Comparison of ENCODE assay signal across 8 cellular contexts in the genomic region with DNA sequence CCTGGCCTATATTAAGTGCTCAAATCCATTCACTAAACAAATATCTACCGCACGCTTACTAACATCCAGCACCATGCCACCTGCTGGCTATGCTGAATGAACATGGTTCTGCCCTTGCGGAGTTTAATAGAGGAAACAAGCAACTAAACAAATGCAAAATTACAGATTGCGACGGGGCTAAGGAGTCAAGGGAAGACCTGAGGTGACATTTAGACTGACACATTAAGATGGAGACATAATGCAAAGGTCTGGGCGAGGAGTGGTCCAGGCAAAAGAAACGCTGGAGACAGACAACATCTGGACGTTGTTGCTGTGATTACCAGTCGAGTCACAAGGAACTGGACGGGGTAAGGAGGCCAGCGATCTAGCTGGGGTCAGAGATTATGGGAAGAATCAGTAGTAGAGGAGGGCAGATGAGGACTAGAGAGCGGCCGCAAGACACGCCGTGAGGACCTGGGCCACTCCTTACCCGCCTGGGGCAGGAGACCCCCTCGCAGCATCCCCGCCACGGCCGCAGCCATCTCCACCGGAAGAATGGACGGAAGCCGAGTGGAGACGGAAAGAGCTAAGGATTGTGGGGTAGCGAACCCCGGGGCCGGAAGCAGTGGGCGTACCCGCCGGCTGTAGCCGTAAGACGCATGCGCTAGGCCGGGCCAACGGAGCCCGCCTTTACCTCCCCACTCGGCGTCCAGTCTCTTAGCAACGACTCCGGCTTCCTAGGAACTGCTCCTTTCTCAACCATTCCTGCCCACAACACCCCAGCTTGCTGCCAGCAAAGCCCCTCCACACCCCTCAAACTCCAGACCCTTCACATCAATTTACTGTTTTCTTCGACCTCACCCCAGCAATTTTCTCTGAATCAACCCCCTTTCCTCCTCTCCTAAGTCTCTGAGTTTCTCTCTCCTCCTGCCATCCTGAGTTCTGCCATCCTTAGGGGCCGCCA. TPM values are rescaled to one million over a fixed set of nuclear protein-coding genes. Genes with fewer than 3 reads are reported as not detected.
DNase-seq lines count a peak whose midpoint lies in the region; ATAC-seq, FAIRE-seq and TF ChIP-seq lines count a peak whose summit lies in the region.

A gene with protein sequence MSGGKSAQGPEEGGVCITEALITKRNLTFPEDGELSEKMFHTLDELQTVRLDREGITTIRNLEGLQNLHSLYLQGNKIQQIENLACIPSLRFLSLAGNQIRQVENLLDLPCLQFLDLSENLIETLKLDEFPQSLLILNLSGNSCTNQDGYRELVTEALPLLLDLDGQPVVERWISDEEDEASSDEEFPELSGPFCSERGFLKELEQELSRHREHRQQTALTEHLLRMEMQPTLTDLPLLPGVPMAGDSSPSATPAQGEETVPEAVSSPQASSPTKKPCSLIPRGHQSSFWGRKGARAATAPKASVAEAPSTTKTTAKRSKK (plus strand): TSS at position 680 of the 943 bp plus-strand sequence. CDS start 320 bp downstream, outside the sequence.
A gene (minus strand): TSS at position 551 of the 943 bp plus-strand sequence. CDS start 30 bp downstream, at position 521.

- intact Hi-C loops in activated T-helper 1 cell treated with anti-CD3 and anti-CD28 coated beads, Interleukin-12 subunit alpha, Interleukin-12 subunit beta, Interleukin-2, Interleukin-4 antibody, amounts not matched to agents 30 ng/mL and 10 ng/mL and 1 ng/mL, durations not matched to agents 14 hours and 24 hours and 36 hours (cut with micrococcal nuclease) = loop anchor here (1.0 to 2.0 kb wide), 6 partner anchors 10 to 183 kb away; a partner anchor contains a TSS

- H3K36me3 Mint-ChIP-seq in activated T-helper 1 cell treated with anti-CD3 and anti-CD28 coated beads, Interleukin-12 subunit alpha, Interleukin-12 subunit beta, Interleukin-2, Interleukin-4 antibody, amounts not matched to agents 30 ng/mL and 10 ng/mL and 1 ng/mL, durations not matched to agents 14 hours and 24 hours and 36 hours (ENCODE audit: low read depth) = peaks cover 19% of the 10 kb centered on the region
- H3K36me3 Mint-ChIP-seq in naive thymus-derived CD8-positive, alpha-beta T cell = peaks cover 0 to 29% (median 5%) of the 10 kb centered on the region in 3 donors
- peaks cover 20 to 33% of the 10 kb centered on the region in 2 donors for H3K36me3 Mint-ChIP-seq in stimulated activated naive B cell treated with anti-CD40 and anti-IgM and Interleukin-4, amounts not matched to agents 10 μg/mL and 1 μg/mL and 100 μg/mL, for 72 hours

- H3K4me3 Mint-ChIP-seq in activated T-helper 1 cell treated with anti-CD3 and anti-CD28 coated beads, Interleukin-12 subunit alpha, Interleukin-12 subunit beta, Interleukin-2, Interleukin-4 antibody, amounts not matched to agents 30 ng/mL and 10 ng/mL and 1 ng/mL, durations not matched to agents 14 hours and 24 hours and 36 hours = peak within 1 kb of the TSS; percentile 90
- peak within 1 kb of the TSS; percentile 92 to 99 (median 98) for H3K4me3 Mint-ChIP-seq in naive thymus-derived CD8-positive, alpha-beta T cell
- H3K4me3 Mint-ChIP-seq in stimulated activated naive B cell treated with anti-CD40 and anti-IgM and Interleukin-4, amounts not matched to agents 10 μg/mL and 1 μg/mL and 100 μg/mL, for 72 hours = peak within 1 kb of the TSS; percentile 89 to 96

- H3K27me3 Mint-ChIP-seq in activated T-helper 1 cell treated with anti-CD3 and anti-CD28 coated beads, Interleukin-12 subunit alpha, Interleukin-12 subunit beta, Interleukin-2, Interleukin-4 antibody, amounts not matched to agents 30 ng/mL and 10 ng/mL and 1 ng/mL, durations not matched to agents 14 hours and 24 hours and 36 hours (ENCODE audit: insufficient read depth) = peaks cover 1% of the 10 kb centered on the region
- no peaks in the 10 kb centered on the region for H3K27me3 Mint-ChIP-seq in naive thymus-derived CD8-positive, alpha-beta T cell
- no peaks in the 10 kb centered on the region for H3K27me3 Mint-ChIP-seq in stimulated activated naive B cell treated with anti-CD40 and anti-IgM and Interleukin-4, amounts not matched to agents 10 μg/mL and 1 μg/mL and 100 μg/mL, for 72 hours

- POLR2A ChIA-PET in naive thymus-derived CD8-positive, alpha-beta T cell (lab: Charles Lee) = interaction anchor here (0.6 to 3.3 kb wide), 16 partner anchors 9 to 546 kb away, joined by 3 to 37 read pairs (median 4); a partner anchor contains a TSS

- peak within 1 kb of the TSS; percentile 88 for H3K27ac Mint-ChIP-seq in activated T-helper 1 cell treated with anti-CD3 and anti-CD28 coated beads, Interleukin-12 subunit alpha, Interleukin-12 subunit beta, Interleukin-2, Interleukin-4 antibody, amounts not matched to agents 30 ng/mL and 10 ng/mL and 1 ng/mL, durations not matched to agents 14 hours and 24 hours and 36 hours
- peak within 1 kb of the TSS; percentile 93 to 100 (median 96) for H3K27ac Mint-ChIP-seq in naive thymus-derived CD8-positive, alpha-beta T cell
- H3K27ac Mint-ChIP-seq in stimulated activated naive B cell treated with anti-CD40 and anti-IgM and Interleukin-4, amounts not matched to agents 10 μg/mL and 1 μg/mL and 100 μg/mL, for 72 hours = peak within 1 kb of the TSS; percentile 95

- H3K9me3 Mint-ChIP-seq in activated T-helper 1 cell treated with anti-CD3 and anti-CD28 coated beads, Interleukin-12 subunit alpha, Interleukin-12 subunit beta, Interleukin-2, Interleukin-4 antibody, amounts not matched to agents 30 ng/mL and 10 ng/mL and 1 ng/mL, durations not matched to agents 14 hours and 24 hours and 36 hours = no peaks in the 10 kb centered on the region
- H3K9me3 Mint-ChIP-seq in naive thymus-derived CD8-positive, alpha-beta T cell = no peaks in the 10 kb centered on the region
- no peaks in the 10 kb centered on the region for H3K9me3 Mint-ChIP-seq in stimulated activated naive B cell treated with anti-CD40 and anti-IgM and Interleukin-4, amounts not matched to agents 10 μg/mL and 1 μg/mL and 100 μg/mL, for 72 hours

- peak within 1 kb of the TSS; percentile 98 for H3K4me3 ChIP-seq in fibroblast of mammary gland (ENCODE audit: control insufficient read depth, low read depth, low read length)

- peaks cover 43% of the 10 kb centered on the region for H3K4me1 Mint-ChIP-seq in activated T-helper 1 cell treated with anti-CD3 and anti-CD28 coated beads, Interleukin-12 subunit alpha, Interleukin-12 subunit beta, Interleukin-2, Interleukin-4 antibody, amounts not matched to agents 30 ng/mL and 10 ng/mL and 1 ng/mL, durations not matched to agents 14 hours and 24 hours and 36 hours (ENCODE audit: low read depth)
- H3K4me1 Mint-ChIP-seq in naive thymus-derived CD8-positive, alpha-beta T cell = peaks cover 23 to 64% (median 54%) of the 10 kb centered on the region in 4 donors
- H3K4me1 Mint-ChIP-seq in stimulated activated naive B cell treated with anti-CD40 and anti-IgM and Interleukin-4, amounts not matched to agents 10 μg/mL and 1 μg/mL and 100 μg/mL, for 72 hours = peaks cover 18 to 27% of the 10 kb centered on the region in 2 donors

- peak; percentile 94 for DNase-seq in EH (ENCODE audit: low read depth)
- DNase-seq in Kasumi-1 (lab: John Stamatoyannopoulos, UW) = peak; percentile 99
- DNase-seq in RCC 7860 (ENCODE audit: low spot score) = peak; percentile 90
- peak; percentile 92 for DNase-seq in activated T-helper 1 cell treated with anti-CD3 and anti-CD28 coated beads, Interleukin-12 subunit alpha, Interleukin-12 subunit beta, Interleukin-2, Interleukin-4 antibody, amounts not matched to agents 30 ng/mL and 10 ng/mL and 1 ng/mL, durations not matched to agents 14 hours and 24 hours and 36 hours (ENCODE audit: low spot score)
- DNase-seq in fibroblast of mammary gland (ENCODE audit: low read depth) = peak; percentile 89
- DNase-seq in naive thymus-derived CD8-positive, alpha-beta T cell = peak; percentile 82 to 94 (median 89)
- peak; percentile 89 for DNase-seq in stimulated activated naive B cell treated with anti-CD40 and anti-IgM and Interleukin-4, amounts not matched to agents 10 μg/mL and 1 μg/mL and 100 μg/mL, for 72 hours

- ATAC-seq in GM21825 (IDR thresholded peaks at IDR 0.05; ENCODE audit: unreplicated experiment) = peak; percentile 76
- ATAC-seq in naive thymus-derived CD8-positive, alpha-beta T cell = peak; percentile 91 to 93
- ATAC-seq in stimulated activated naive B cell treated with anti-CD40 and anti-IgM and Interleukin-4, amounts not matched to agents 10 μg/mL and 1 μg/mL and 100 μg/mL, for 72 hours (replicated peaks) = peak; percentile 92 to 95

- peak; percentile 36 for TF ChIP-seq CTCF in fibroblast of mammary gland (conservative IDR thresholded peaks at IDR 0.05; ENCODE audit: control insufficient read depth, insufficient read depth, low read depth, low read length)

- peak; percentile 58 for FAIRE-seq in RCC 7860 (lab: Jason Lieb, UNC)

RNA-seq across cellular contexts. Expression of the first gene that starts in this region (rescaled TPM):
- total RNA-seq in activated T-helper 1 cell treated with anti-CD3 and anti-CD28 coated beads, Interleukin-12 subunit alpha, Interleukin-12 subunit beta, Interleukin-2, Interleukin-4 antibody, amounts not matched to agents 30 ng/mL and 10 ng/mL and 1 ng/mL, durations not matched to agents 14 hours and 24 hours and 36 hours = 0.39 and 0.70 TPM in 2 replicates
- under 1 TPM; 0.29 to 0.85 TPM for total RNA-seq in naive thymus-derived CD8-positive, alpha-beta T cell
- under 1 TPM; 0.43 to 0.56 (median 0.48) TPM for polyA plus RNA-seq in naive thymus-derived CD8-positive, alpha-beta T cell

RNA-seq across cellular contexts. Expression of the second gene that starts in this region (rescaled TPM):
- 53.6 and 56.9 TPM in 2 replicates for total RNA-seq in activated T-helper 1 cell treated with anti-CD3 and anti-CD28 coated beads, Interleukin-12 subunit alpha, Interleukin-12 subunit beta, Interleukin-2, Interleukin-4 antibody, amounts not matched to agents 30 ng/mL and 10 ng/mL and 1 ng/mL, durations not matched to agents 14 hours and 24 hours and 36 hours
- total RNA-seq in naive thymus-derived CD8-positive, alpha-beta T cell = 10 to 100 TPM; 38.2 to 41.8 TPM
- 10 to 100 TPM; 38.3 to 68.5 (median 38.3) TPM for polyA plus RNA-seq in naive thymus-derived CD8-positive, alpha-beta T cell

Comparison
In these comparisons a context has a peak if more than half of its experiments do, and no peak if none do; other contexts are left out.
1. Peak in every context shown above with its lines: DNase-seq, ATAC-seq and H3K4me3 ChIP-seq.